Comparison of ENCODE assay signal across 19 cellular contexts in the genomic region with DNA sequence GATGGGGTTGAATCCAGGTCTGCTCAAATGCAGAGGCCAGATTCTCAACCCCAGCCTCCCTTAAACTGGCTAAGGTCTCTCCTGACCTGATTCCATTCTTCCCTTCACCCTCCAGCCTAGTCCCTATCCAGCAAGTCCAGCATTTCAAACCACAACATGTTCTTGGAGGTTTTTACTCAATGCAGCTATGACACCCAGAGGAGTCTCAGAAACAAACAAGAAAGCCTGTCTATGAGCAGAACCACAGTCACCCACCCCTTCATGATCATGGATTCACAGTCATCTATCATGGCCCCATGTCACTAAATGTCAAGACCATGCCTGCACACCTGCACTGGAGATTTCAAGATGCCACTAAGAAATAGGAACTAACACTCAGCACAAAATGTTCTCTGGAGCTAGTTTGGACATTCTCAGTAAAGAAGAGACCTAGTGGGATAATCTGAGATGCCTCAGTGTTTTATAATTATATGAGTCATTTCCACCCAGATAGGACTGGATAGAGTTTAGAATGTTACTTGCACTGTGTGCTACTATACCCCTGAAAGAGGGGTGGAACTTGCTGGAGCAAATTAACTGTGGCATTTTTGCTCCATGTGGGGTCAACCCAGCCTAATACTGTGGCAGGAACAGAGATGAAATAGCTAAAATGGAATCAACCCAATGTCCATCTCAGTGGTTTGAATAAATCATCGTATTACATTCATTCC. TPM values are rescaled to one million over a fixed set of nuclear protein-coding genes. Genes with fewer than 3 reads are reported as not detected.
"Had no signal": no experiment of that assay in that cellular context is flagged by ENCODE, and none has a peak within 500 bp of the region (broad histone marks: within the 10 kb centered on the region; RNA-seq: fewer than 3 reads in every experiment).

No MANE protein-coding gene starts in this region.

- H3K27me3 ChIP-seq: ascending aorta, right atrium auricular region, vagina had no signal

- H3K4me1 ChIP-seq: ascending aorta, right atrium auricular region, spleen, tibial artery, vagina had no signal

- H3K27ac ChIP-seq: ascending aorta, right atrium auricular region, spleen, tibial artery, vagina, VCaP had no signal

- ATAC-seq: activated T-cell treated with anti-CD3 and anti-CD28 coated beads, Interleukin-2, amount 50 U/mL, for 72 hours; naive thymus-derived CD4-positive, alpha-beta T cell; stimulated activated memory B cell treated with anti-CD40 and anti-IgM and Interleukin-4, amounts not matched to agents 10 μg/mL and 1 μg/mL and 100 μg/mL, for 72 hours had no signal

- H3K9me3 ChIP-seq: ascending aorta, right atrium auricular region, spleen, tibial artery, vagina had no signal

- H3K36me3 ChIP-seq: ascending aorta, right atrium auricular region, spleen, tibial artery, vagina had no signal

- DNase-seq: activated CD4-positive, alpha-beta memory T cell treated with anti-CD3 and anti-CD28 coated beads for 36 hours; activated CD8-positive, alpha-beta memory T cell treated with anti-CD3 and anti-CD28 coated beads, Interleukin-2, amount 50 U/mL, for 4 hours; activated naive CD4-positive, alpha-beta T cell; activated T-cell treated with anti-CD3 and anti-CD28 coated beads, Interleukin-2, amount 50 U/mL, for 72 hours; glutamatergic neuron; immature natural killer cell; naive thymus-derived CD4-positive, alpha-beta T cell; spleen; stimulated activated CD4-positive, alpha-beta T cell treated with anti-CD3 and anti-CD28 coated beads, Interleukin-1b, Interleukin-23, amount 100 ng/mL, for 48 hours; T1000; tibial artery had no signal

- H3K4me3 ChIP-seq: ascending aorta, right atrium auricular region, spleen, tibial artery, vagina had no signal

RNA-seq across cellular contexts. Expression of gene TMEM114, which starts 21.7 kb away (rescaled TPM):
- total RNA-seq: activated CD4-positive, alpha-beta memory T cell treated with anti-CD3 and anti-CD28 coated beads for 36 hours; activated T-cell treated with anti-CD3 and anti-CD28 coated beads, Interleukin-2, amount 50 U/mL, for 72 hours; ascending aorta; epithelial cell of proximal tubule; lung microvascular endothelial cell; mononuclear cell; naive thymus-derived CD4-positive, alpha-beta T cell; right atrium auricular region; spleen; vagina had no signal
- polyA plus RNA-seq: immature natural killer cell; naive thymus-derived CD4-positive, alpha-beta T cell; spleen had no signal
